Comparison of ENCODE assay signal across 8 cellular contexts in the genomic region with DNA sequence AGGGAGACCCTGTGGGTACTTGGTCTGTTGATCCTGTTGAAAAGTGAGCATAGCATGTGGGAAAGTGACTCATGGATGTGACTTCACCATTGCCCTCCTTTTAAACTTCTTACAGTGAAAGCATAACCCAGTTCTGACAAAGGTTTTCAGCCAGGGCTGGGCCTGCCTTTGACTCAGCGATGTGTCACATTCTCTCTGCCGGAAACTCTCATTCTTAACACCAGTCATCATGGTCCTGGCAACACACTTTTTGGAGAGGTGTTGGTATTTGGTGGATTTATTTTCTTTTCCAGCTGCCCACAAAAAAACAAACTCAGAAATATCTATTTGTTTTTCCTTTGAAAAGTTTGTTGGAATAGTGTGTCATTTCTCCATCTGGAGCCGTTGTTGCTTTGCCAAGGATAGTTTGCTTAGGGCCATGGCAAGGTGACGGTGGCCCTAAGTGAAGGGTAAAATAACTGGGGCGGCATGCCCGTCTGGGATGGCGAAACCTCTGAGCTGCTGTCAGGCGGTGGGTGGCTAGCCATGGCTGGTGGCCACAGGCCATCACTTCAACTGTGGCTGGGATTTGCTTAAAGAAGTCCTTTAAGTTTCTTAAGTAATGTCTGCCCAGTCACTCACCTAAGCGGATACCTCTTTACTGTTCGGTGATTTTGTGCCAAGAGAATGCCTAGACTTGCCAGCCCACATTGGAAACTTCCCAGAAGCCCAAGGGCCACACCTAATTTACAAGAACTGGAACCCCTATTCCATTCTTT.
DNase-seq lines count a peak whose midpoint lies in the region; ATAC-seq, FAIRE-seq and TF ChIP-seq lines count a peak whose summit lies in the region.

No MANE protein-coding gene starts in this region.

- H4K20me1 ChIP-seq in IMR-90 (ENCODE audit: insufficient read depth, low read length) = peaks cover 4% of the 10 kb centered on the region

- H3K79me1 ChIP-seq in IMR-90 (ENCODE audit: low read depth in 1 of 2, low read length in 2 of 2) = peaks cover 18 to 39% of the 10 kb centered on the region in 2 experiments

- ATAC-seq in IMR-90 (ENCODE audit: low read depth) = peak; percentile 87

- H4K8ac ChIP-seq in IMR-90 (ENCODE audit: low read depth in 2 of 2, low read length in 2 of 2) = peak overlapping the region; percentile 38 to 71

- peak overlapping the region; percentile 22; the same call in 1 of the 2 replicates for H3K56ac ChIP-seq in IMR-90 (ENCODE audit: extremely low read depth, insufficient read depth, low read length)

- peak overlapping the region; percentile 90 for H2AK5ac ChIP-seq in IMR-90 (ENCODE audit: low read depth, low read length)

- CTCF ChIA-PET in IMR-90 (lab: Yijun Ruan, JAX) = no interaction called here

- peak overlapping the region; percentile 66 for H2BK5ac ChIP-seq in IMR-90 (ENCODE audit: low read depth, low read length, poor library complexity, severe bottlenecking)

- H3K4me2 ChIP-seq in IMR-90 (ENCODE audit: low read depth, low read length) = peak overlapping the region; percentile 4

- POLR2A ChIA-PET in IMR-90 (lab: Charles Lee; ENCODE audit: unreplicated experiment) = no interaction called here

- H4K5ac ChIP-seq in IMR-90 (ENCODE audit: low read depth, low read length) = peak overlapping the region; percentile 61

- H3K9me1 ChIP-seq in IMR-90 (ENCODE audit: insufficient read depth, low read length) = peaks cover 14% of the 10 kb centered on the region

- no peaks in the 10 kb centered on the region for H3K36me3 ChIP-seq in IMR-90 (ENCODE audit: control insufficient read depth, insufficient read depth, low read length)

- dilution Hi-C loops in IMR-90 (cut with HindIII; ENCODE audit: low sequenced_read_pairs, unreplicated experiment) = no loop called here

- H2AK9ac ChIP-seq in IMR-90 (replicated peaks; ENCODE audit: low read depth, low read length, poor library complexity) = peak overlapping the region; percentile 18

- H3K4me3 ChIP-seq in GM12865 (ENCODE audit: low read depth, low read length) (no peak overlapping the region), IMR-90 (ENCODE audit: insufficient read depth, low read depth, low read length) (no peak overlapping the region), cardiac fibroblast (replicated peaks in 1 of 2; ENCODE audit: low read depth in 2 of 2, low read length in 2 of 2) (no peak overlapping the region)

- peak overlapping the region; percentile 76 for H3K4ac ChIP-seq in IMR-90 (ENCODE audit: low read depth, low read length)

- H3K4me1 ChIP-seq in IMR-90 (ENCODE audit: control insufficient read depth, insufficient read depth, low read length) = peaks cover 21% of the 10 kb centered on the region

- WGBS in IMR-90 (ENCODE audit: extremely low coverage in 2 of 2, insufficient read length in 1 of 2), 2 experiments = 4% methylated on average over 4 of the region's 10 CpGs; no CpG with 5 or more reads in 1 of the 2 experiments

- peaks cover 1% of the 10 kb centered on the region; the same call in 1 of the 2 replicates for H3K9me3 ChIP-seq in IMR-90 (ENCODE audit: control insufficient read depth, insufficient read depth, low read length)

- TF ChIP-seq CTCF in GM12865 (IDR thresholded peaks at IDR 0.05; ENCODE audit: insufficient read depth, low read depth, low read length, missing control alignments) = no peak
- TF ChIP-seq CTCF in IMR-90 (conservative IDR thresholded peaks at IDR 0.05; ENCODE audit: low read depth, low read length) = no peak
- TF ChIP-seq CTCF in cardiac fibroblast (IDR thresholded peaks at IDR 0.05; ENCODE audit: low read depth, low read length) = no peak

- in situ Hi-C loops in IMR-90 (cut with MboI; ENCODE audit: low sequenced_read_pairs) = no loop called here

- TF ChIP-seq POLR2A in IMR-90 (IDR thresholded peaks at IDR 0.05; ENCODE audit: low read depth, low read length) (no peak), GM12891 (IDR thresholded peaks at IDR 0.05; ENCODE audit: low read depth, low read length) (no peak)

- H2BK15ac ChIP-seq in IMR-90 (ENCODE audit: low read depth, low read length) = peak overlapping the region; percentile 71; the same call in 2 of the 3 replicates

- peak overlapping the region; percentile 81 for H3K18ac ChIP-seq in IMR-90 (ENCODE audit: low read depth, low read length)

- no peak for FAIRE-seq in GM12891 (lab: Jason Lieb, UNC)

- peak overlapping the region; percentile 65 for H3K27ac ChIP-seq in IMR-90 (ENCODE audit: insufficient read depth, low read length)

- no TSS peak for BruUV-seq in IMR-90 (replicated peaks; lab: Mats Ljungman, UMichigan)

- no peaks in the 10 kb centered on the region for H3K27me3 ChIP-seq in IMR-90 (ENCODE audit: control insufficient read depth, insufficient read depth, low read length)

- H3K23ac ChIP-seq in IMR-90 (ENCODE audit: low read depth, low read length) = peak overlapping the region; percentile 11; the same call in 1 of the 2 replicates

- intact Hi-C loops in IMR-90 (cut with micrococcal nuclease) = loop anchor here (1.0 kb wide), 1 partner anchor 64 kb away; no protein-coding TSS in a partner anchor

- H2BK120ac ChIP-seq in IMR-90 (ENCODE audit: low read depth, low read length) = peak overlapping the region; percentile 88

- peak; percentile 46 for DNase-seq in GM12865 (ENCODE audit: low read depth)
- DNase-seq in IMR-90 = peak; percentile 100
- DNase-seq in cardiac fibroblast (ENCODE audit: low read depth in 2 of 2) = peak; percentile 93 to 99
- DNase-seq in myocyte (ENCODE audit: low read depth) = peak; percentile 88
- no peak for DNase-seq in NCI-H1436 (lab: John Stamatoyannopoulos, UW)
- no peak for DNase-seq in GM12891 (ENCODE audit: insufficient read length, low spot score)
- DNase-seq in activated gamma-delta T cell (lab: John Stamatoyannopoulos, UW) = no peak
- DNase-seq in activated gamma-delta T cell treated with Interleukin-2 at 50 U/mL for 16 hours = no peak

- no peak overlapping the region for H2AFZ ChIP-seq in IMR-90 (replicated peaks; ENCODE audit: low read length, poor library complexity)

- peak overlapping the region; percentile 54 for H3K14ac ChIP-seq in IMR-90 (replicated peaks; ENCODE audit: low read depth, low read length)

- peak overlapping the region; percentile 86; the same call in 1 of the 2 replicates for H2BK20ac ChIP-seq in IMR-90 (ENCODE audit: low read depth, low read length)

- peak; percentile 17; the same call in 1 of the 2 replicates for TF ChIP-seq RAD21 in IMR-90 (IDR thresholded peaks at IDR 0.05; ENCODE audit: low read length)

- no peak overlapping the region for H3K9ac ChIP-seq in IMR-90 (ENCODE audit: low read depth, low read length)

- peak overlapping the region; percentile 80 for H4K91ac ChIP-seq in IMR-90 (ENCODE audit: insufficient read depth, low read depth, low read length)

TF ChIP-seq in IMR-90, 13 proteins besides CTCF, POLR2A, EP300 and RAD21 (continues in another document):
- TF ChIP-seq MAZ (IDR thresholded peaks at IDR 0.05; ENCODE audit: borderline replicate concordance, low read depth, low read length) (no peak), SMC3 (IDR thresholded peaks at IDR 0.05; ENCODE audit: low read depth, low read length) (no peak), CHD1 (IDR thresholded peaks at IDR 0.05; ENCODE audit: low read depth, low read length) (no peak), RFX5 (IDR thresholded peaks at IDR 0.05; ENCODE audit: low read depth, low read length) (peak; percentile 65)
- TF ChIP-seq, protein P1, sequence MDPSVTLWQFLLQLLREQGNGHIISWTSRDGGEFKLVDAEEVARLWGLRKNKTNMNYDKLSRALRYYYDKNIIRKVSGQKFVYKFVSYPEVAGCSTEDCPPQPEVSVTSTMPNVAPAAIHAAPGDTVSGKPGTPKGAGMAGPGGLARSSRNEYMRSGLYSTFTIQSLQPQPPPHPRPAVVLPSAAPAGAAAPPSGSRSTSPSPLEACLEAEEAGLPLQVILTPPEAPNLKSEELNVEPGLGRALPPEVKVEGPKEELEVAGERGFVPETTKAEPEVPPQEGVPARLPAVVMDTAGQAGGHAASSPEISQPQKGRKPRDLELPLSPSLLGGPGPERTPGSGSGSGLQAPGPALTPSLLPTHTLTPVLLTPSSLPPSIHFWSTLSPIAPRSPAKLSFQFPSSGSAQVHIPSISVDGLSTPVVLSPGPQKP (IDR thresholded peaks at IDR 0.05; ENCODE audit: borderline replicate concordance, low read depth, low read length) = no peak
- TF ChIP-seq, protein P2, sequence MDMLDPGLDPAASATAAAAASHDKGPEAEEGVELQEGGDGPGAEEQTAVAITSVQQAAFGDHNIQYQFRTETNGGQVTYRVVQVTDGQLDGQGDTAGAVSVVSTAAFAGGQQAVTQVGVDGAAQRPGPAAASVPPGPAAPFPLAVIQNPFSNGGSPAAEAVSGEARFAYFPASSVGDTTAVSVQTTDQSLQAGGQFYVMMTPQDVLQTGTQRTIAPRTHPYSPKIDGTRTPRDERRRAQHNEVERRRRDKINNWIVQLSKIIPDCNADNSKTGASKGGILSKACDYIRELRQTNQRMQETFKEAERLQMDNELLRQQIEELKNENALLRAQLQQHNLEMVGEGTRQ (IDR thresholded peaks at IDR 0.05; ENCODE audit: low read depth, low read length) = 0 out of 2 replicates have a peak, but pooled peaks have one; percentile 3

TF ChIP-seq in GM12891, 5 proteins besides CTCF, POLR2A, EP300 and RAD21:
- TF ChIP-seq POLR2AphosphoS5 (IDR thresholded peaks at IDR 0.05; ENCODE audit: low read depth, low read length) = no peak

Comparison
In these comparisons a context has a peak if more than half of its experiments do, and no peak if none do; other contexts are left out.
1. DNase-seq: peak in GM12865 (single experiment), IMR-90 (single experiment), cardiac fibroblast (2 of 2) and myocyte (single experiment); none in NCI-H1436 (single experiment), GM12891 (single experiment), activated gamma-delta T cell (single experiment) and activated gamma-delta T cell treated with Interleukin-2 at 50 U/mL for 16 hours (single experiment).